In the genomic region with DNA sequence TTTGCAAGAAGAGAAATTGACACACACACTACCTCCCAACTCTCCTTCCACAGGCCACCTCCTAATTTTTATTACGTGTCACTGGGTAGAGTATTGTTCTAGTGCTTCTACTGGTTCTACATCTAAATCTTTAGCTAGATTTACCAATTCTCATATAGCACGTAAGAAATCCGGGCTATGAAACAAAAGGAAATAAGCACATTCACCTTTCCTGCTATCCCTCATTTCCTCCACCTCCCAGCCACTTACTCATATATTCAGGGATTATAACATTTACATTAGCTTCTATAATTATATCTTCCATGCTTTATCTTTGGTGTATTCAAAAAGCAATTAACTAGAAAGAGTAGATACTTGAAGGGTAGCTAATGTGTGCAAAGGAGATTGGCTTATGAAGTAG, we compare ENCODE assay signal across 11 cellular contexts. TPM values are rescaled to one million over a fixed set of nuclear protein-coding genes. Genes with fewer than 3 reads are reported as not detected.
DNase-seq lines count a peak whose midpoint lies in the region; ATAC-seq and TF ChIP-seq lines count a peak whose summit lies in the region.
"Had no signal": no experiment of that assay in that cellular context is flagged by ENCODE, and none has a peak within 500 bp of the region (broad histone marks: within the 10 kb centered on the region; RNA-seq: fewer than 3 reads in every experiment).

No MANE protein-coding gene starts in this region.

- no peak for DNase-seq in activated CD4-positive, alpha-beta T cell treated with anti-CD3 and anti-CD28 coated beads, Interleukin-2, amount 10 ng/mL, durations not matched to agents 24 days and 14 days
- DNase-seq in activated CD4-positive, alpha-beta T cell treated with anti-CD3 and anti-CD28 coated beads for 4 hours = no peak
- no peak for DNase-seq in activated naive CD8-positive, alpha-beta T cell treated with anti-CD3 and anti-CD28 coated beads for 36 hours
- DNase-seq in natural killer cell (no peak), endodermal cell (no peak), GDM1 (lab: John Stamatoyannopoulos, UW) (no peak)
- DNase-seq: NCI-H1092, NCI-H2227 treated with DMSO at 0.1 percent for 48 hours, thyroid gland had no signal

- H3K9ac ChIP-seq in endodermal cell (ENCODE audit: extremely low read depth, low read length, poor library complexity, severe bottlenecking) = no peak overlapping the region

- H3K4me3 ChIP-seq in endodermal cell (ENCODE audit: low read length) = no peak overlapping the region
- H3K4me3 ChIP-seq: thyroid gland had no signal

- intact Hi-C loops in activated CD4-positive, alpha-beta T cell treated with anti-CD3 and anti-CD28 coated beads, Interleukin-2, amount 10 ng/mL, durations not matched to agents 24 days and 14 days (cut with micrococcal nuclease) = loop anchor here (1.0 to 10.0 kb wide), 11 partner anchors 15 to 1013 kb away; partner anchors contain the start of genes MTIF3 and RPL21
- intact Hi-C loops in natural killer cell (cut with micrococcal nuclease) = loop anchor here (1.0 kb wide), 2 partner anchors 38 to 119 kb away; partner anchors contain the start of gene RPL21

- no peak for TF ChIP-seq CTCF in natural killer cell (IDR thresholded peaks at IDR 0.05)
- no peak for TF ChIP-seq CTCF in endodermal cell (conservative IDR thresholded peaks at IDR 0.05)

- peak overlapping the region; percentile 80 for H3K27ac Mint-ChIP-seq in activated CD4-positive, alpha-beta T cell treated with anti-CD3 and anti-CD28 coated beads, Interleukin-2, amount 10 ng/mL, durations not matched to agents 24 days and 14 days
- H3K27ac Mint-ChIP-seq in IgD-negative memory B cell = peak overlapping the region in 2 of 3 donors; percentile 6 to 91
- peak overlapping the region; percentile 79 for H3K27ac Mint-ChIP-seq in activated naive CD8-positive, alpha-beta T cell treated with anti-CD3 and anti-CD28 coated beads for 36 hours
- peak overlapping the region; percentile 84 to 88 for H3K27ac Mint-ChIP-seq in natural killer cell
- no peak overlapping the region for H3K27ac Mint-ChIP-seq in endodermal cell

- no peaks in the 10 kb centered on the region for H3K4me1 ChIP-seq in endodermal cell (ENCODE audit: control insufficient read depth, insufficient read depth, low read length)
- H3K4me1 ChIP-seq: thyroid gland had no signal

- ATAC-seq in natural killer cell = no peak
- ATAC-seq in HG03432 (IDR thresholded peaks at IDR 0.05; ENCODE audit: unreplicated experiment) = no peak

- 99 to 100% methylated on average over 2 to 3 of the region's 3 CpGs for WGBS in endodermal cell (ENCODE audit: insufficient coverage in 1 of 2, insufficient read length in 1 of 2), 2 experiments

- H3K9me3 Mint-ChIP-seq in activated CD4-positive, alpha-beta T cell treated with anti-CD3 and anti-CD28 coated beads, Interleukin-2, amount 10 ng/mL, durations not matched to agents 24 days and 14 days = peaks cover 5% of the 10 kb centered on the region
- peaks cover 0 to 6% (median 5%) of the 10 kb centered on the region in 3 donors for H3K9me3 Mint-ChIP-seq in IgD-negative memory B cell
- H3K9me3 Mint-ChIP-seq in activated naive CD8-positive, alpha-beta T cell treated with anti-CD3 and anti-CD28 coated beads for 36 hours = peaks cover 12% of the 10 kb centered on the region
- H3K9me3 Mint-ChIP-seq in natural killer cell = no peaks in the 10 kb centered on the region
- peaks cover 21% of the 10 kb centered on the region for H3K9me3 Mint-ChIP-seq in endodermal cell

- peak overlapping the region; percentile 52 for H3K4me3 Mint-ChIP-seq in activated CD4-positive, alpha-beta T cell treated with anti-CD3 and anti-CD28 coated beads, Interleukin-2, amount 10 ng/mL, durations not matched to agents 24 days and 14 days
- H3K4me3 Mint-ChIP-seq in IgD-negative memory B cell (peak overlapping the region in 2 of 4 donors; percentile 57 to 78), natural killer cell (peak overlapping the region; percentile 21), endodermal cell (no peak overlapping the region)
- H3K4me3 Mint-ChIP-seq in activated naive CD8-positive, alpha-beta T cell treated with anti-CD3 and anti-CD28 coated beads for 36 hours = peak overlapping the region; percentile 37

- H3K27ac ChIP-seq in endodermal cell (ENCODE audit: low read depth, low read length) = no peak overlapping the region
- H3K27ac ChIP-seq: thyroid gland had no signal

- peaks cover 58% of the 10 kb centered on the region for H3K4me1 Mint-ChIP-seq in activated CD4-positive, alpha-beta T cell treated with anti-CD3 and anti-CD28 coated beads, Interleukin-2, amount 10 ng/mL, durations not matched to agents 24 days and 14 days
- peaks cover 62 to 63% (median 63%) of the 10 kb centered on the region in 3 donors for H3K4me1 Mint-ChIP-seq in IgD-negative memory B cell
- H3K4me1 Mint-ChIP-seq in activated naive CD8-positive, alpha-beta T cell treated with anti-CD3 and anti-CD28 coated beads for 36 hours = peaks cover 85% of the 10 kb centered on the region
- H3K4me1 Mint-ChIP-seq in natural killer cell = peaks cover 47 to 49% of the 10 kb centered on the region in 2 donors
- H3K4me1 Mint-ChIP-seq in endodermal cell = peaks cover 6% of the 10 kb centered on the region

- peaks cover 20% of the 10 kb centered on the region for H3K36me3 Mint-ChIP-seq in activated CD4-positive, alpha-beta T cell treated with anti-CD3 and anti-CD28 coated beads, Interleukin-2, amount 10 ng/mL, durations not matched to agents 24 days and 14 days (ENCODE audit: low read depth)
- H3K36me3 Mint-ChIP-seq in IgD-negative memory B cell = peaks cover 4% of the 10 kb centered on the region
- peaks cover 53% of the 10 kb centered on the region for H3K36me3 Mint-ChIP-seq in activated naive CD8-positive, alpha-beta T cell treated with anti-CD3 and anti-CD28 coated beads for 36 hours
- H3K36me3 Mint-ChIP-seq in natural killer cell = no peaks in the 10 kb centered on the region
- peaks cover 15% of the 10 kb centered on the region for H3K36me3 Mint-ChIP-seq in endodermal cell (ENCODE audit: low read depth)

- no peaks in the 10 kb centered on the region for H3K27me3 Mint-ChIP-seq in activated CD4-positive, alpha-beta T cell treated with anti-CD3 and anti-CD28 coated beads, Interleukin-2, amount 10 ng/mL, durations not matched to agents 24 days and 14 days
- H3K27me3 Mint-ChIP-seq in IgD-negative memory B cell (no peaks in the 10 kb centered on the region), natural killer cell (ENCODE audit: low read depth in 2 of 2) (no peaks in the 10 kb centered on the region), endodermal cell (ENCODE audit: insufficient read depth) (no peaks in the 10 kb centered on the region)
- H3K27me3 Mint-ChIP-seq in activated naive CD8-positive, alpha-beta T cell treated with anti-CD3 and anti-CD28 coated beads for 36 hours = no peaks in the 10 kb centered on the region

- no peaks in the 10 kb centered on the region for H3K27me3 ChIP-seq in endodermal cell (ENCODE audit: control insufficient read depth, insufficient read depth, low read length, poor library complexity, severe bottlenecking)
- H3K27me3 ChIP-seq: thyroid gland had no signal

- H3K9me3 ChIP-seq in endodermal cell (ENCODE audit: control insufficient read depth, low read length) = peaks cover 12% of the 10 kb centered on the region
- H3K9me3 ChIP-seq: thyroid gland had no signal

- H3K36me3 ChIP-seq in endodermal cell (ENCODE audit: control insufficient read depth, insufficient read depth, low read length) = peaks cover 5% of the 10 kb centered on the region
- H3K36me3 ChIP-seq: thyroid gland had no signal

RNA-seq across cellular contexts. Expression of gene USP12, which starts 39.7 kb away (rescaled TPM):
- total RNA-seq in activated CD4-positive, alpha-beta T cell treated with anti-CD3 and anti-CD28 coated beads, Interleukin-2, amount 10 ng/mL, durations not matched to agents 24 days and 14 days = 40.6 and 47.0 TPM in 2 replicates
- polyA plus RNA-seq in IgD-negative memory B cell = 18.8 TPM
- total RNA-seq in activated naive CD8-positive, alpha-beta T cell treated with anti-CD3 and anti-CD28 coated beads for 36 hours = 10 to 100 TPM; 48.4 to 48.9 TPM
- total RNA-seq in natural killer cell (10 to 100 TPM; 44.3 to 55.3 (median 50.9) TPM), endodermal cell (10 to 100 TPM; 18.9 to 23.2 TPM)
- polyA plus RNA-seq in endodermal cell (2013, experiment 1 of 2) = 18.8 TPM
- 18.2 TPM for polyA plus RNA-seq in endodermal cell (2013, experiment 2 of 2)
